ENCODE assay signal across 8 cellular contexts in the genomic region with DNA sequence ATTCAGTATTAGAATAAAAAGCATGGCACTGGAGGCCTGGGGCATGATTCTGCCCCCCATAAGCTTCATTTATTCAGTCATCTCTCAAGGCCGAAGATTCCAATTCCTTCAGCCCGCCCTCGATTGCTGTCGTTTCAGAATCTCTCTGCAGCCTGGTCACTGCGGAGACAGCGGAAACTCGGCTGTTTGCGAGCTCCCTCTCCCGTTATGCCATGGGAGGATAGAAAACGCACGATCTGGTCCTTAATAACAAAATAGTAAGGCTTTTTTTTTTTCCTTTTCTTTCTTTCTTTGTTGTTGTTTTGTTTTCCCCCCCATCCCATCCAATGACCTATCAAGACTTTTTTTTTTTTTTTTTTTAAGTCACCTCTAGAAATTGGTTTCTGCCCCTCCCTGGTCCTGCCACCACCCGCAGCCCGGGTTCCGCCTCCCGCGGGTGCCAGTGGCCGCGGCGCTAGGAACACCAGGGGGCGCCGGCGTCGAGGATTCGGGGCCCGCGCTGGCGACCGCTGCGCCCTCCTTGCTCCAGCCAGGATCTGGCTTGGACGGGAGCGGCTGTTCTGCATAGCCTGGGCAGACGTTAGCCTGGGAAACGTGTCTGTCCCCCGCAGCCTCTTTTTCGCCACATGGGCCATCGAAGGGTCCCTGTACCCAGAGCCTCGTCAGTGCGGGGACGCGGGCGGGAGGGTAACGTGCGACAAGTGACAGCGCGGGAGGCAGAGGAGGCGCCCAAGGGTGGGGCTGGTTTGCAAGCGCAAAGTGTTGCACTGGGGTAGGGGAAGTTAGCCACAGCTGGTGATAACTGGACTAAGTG. TPM values are rescaled to one million over a fixed set of nuclear protein-coding genes. Genes with fewer than 3 reads are reported as not detected.
DNase-seq lines count a peak whose midpoint lies in the region; ATAC-seq and TF ChIP-seq lines count a peak whose summit lies in the region.

No MANE protein-coding gene starts in this region.

- H3K36me3 Mint-ChIP-seq in chondrocyte (ENCODE audit: low read depth), result no peaks in the 10 kb centered on the region

- H3K27ac Mint-ChIP-seq in chondrocyte (ENCODE audit: unreplicated experiment), result no peak overlapping the region

- peak; percentile 96 for TF ChIP-seq CTCF in 22Rv1 (IDR thresholded peaks at IDR 0.05)
- peak; percentile 96 for TF ChIP-seq CTCF in chondrocyte (IDR thresholded peaks at IDR 0.05)

- no peaks in the 10 kb centered on the region for H3K9me3 Mint-ChIP-seq in chondrocyte (ENCODE audit: low read depth)

- no peak overlapping the region for H3K27ac ChIP-seq in 22Rv1

- peak overlapping the region; percentile 55 for H3K4me3 Mint-ChIP-seq in chondrocyte (ENCODE audit: unreplicated experiment)

- DNase-seq in NCI-H2227 (lab: John Stamatoyannopoulos, UW; ENCODE audit: unreplicated experiment) (peak; percentile 84), chondrocyte (ENCODE audit: low spot score) (no peak), left colon (peak; percentile 34 to 80)
- DNase-seq in activated CD4-positive, CD25-positive, alpha-beta regulatory T cell treated with anti-CD3 and anti-CD28 coated beads, Interleukin-2, amount 50 U/mL, for 72 hours, result peak; percentile 79
- peak; percentile 72 to 75 for DNase-seq in stimulated activated CD4-positive, alpha-beta T cell treated with anti-CD3 and anti-CD28 coated beads, Interleukin-2, amount 100 ng/mL, for 48 hours

- H3K4me1 Mint-ChIP-seq in chondrocyte (ENCODE audit: low read depth), result peaks cover 2% of the 10 kb centered on the region

- intact Hi-C loops in left colon (cut with DNase I, micrococcal nuclease), result loop anchor here in 1 of 2 donors (10.0 kb wide), 1 partner anchor 86 kb away; no protein-coding TSS in a partner anchor

- H3K27me3 Mint-ChIP-seq in chondrocyte (ENCODE audit: low read depth), result peaks cover 44% of the 10 kb centered on the region

- ATAC-seq in GM18511 (IDR thresholded peaks at IDR 0.05; ENCODE audit: unreplicated experiment), result peak; percentile 92
- peak; percentile 58 for ATAC-seq in HG03097 (IDR thresholded peaks at IDR 0.05; ENCODE audit: low FRiP score, unreplicated experiment)
- peak; percentile 98 for ATAC-seq in left colon

RNA-seq across cellular contexts. Expression of gene CPLX4, which starts 10.0 kb away (rescaled TPM):
- total RNA-seq in chondrocyte (not detected in 3 replicates), left colon (not detected)

RNA-seq across cellular contexts. Expression of gene RAX, which starts 35.2 kb away (rescaled TPM):
- total RNA-seq in chondrocyte (not detected in 3 replicates), left colon (not detected)

RNA-seq across cellular contexts. Expression of gene LMAN1, which starts 50.7 kb away (rescaled TPM):
- total RNA-seq in chondrocyte (107 to 164 TPM (median 108 TPM) in 3 replicates), left colon (10 to 100 TPM; 44.1 to 46.8 TPM)
